29 cellular contexts compared by ENCODE assay signal in genomic region chr6:27076116-27076515, GRCh38.
"Had no signal": no experiment of that assay in that cellular context is flagged by ENCODE, and none has a peak within 500 bp of the region (broad histone marks: within the 10 kb centered on the region; RNA-seq: fewer than 3 reads in every experiment).

No MANE protein-coding gene starts in this region.

- H3K4me3 Mint-ChIP-seq: activated CD4-positive, alpha-beta T cell treated with anti-CD3 and anti-CD28 coated beads for 36 hours; activated naive CD8-positive, alpha-beta T cell treated with anti-CD3 and anti-CD28 coated beads, Interleukin-2, amount 10 ng/mL, durations not matched to agents 7 days and 5 days; activated T-cell treated with anti-CD3 and anti-CD28 coated beads, Interleukin-2, amount 50 U/mL, for 24 hours; effector memory CD8-positive, alpha-beta T cell; nephron; WTC11 had no signal

- H3K4me3 ChIP-seq: breast epithelium, colonic mucosa, dorsolateral prefrontal cortex, esophagus squamous epithelium, gastrocnemius medialis, pancreas, psoas muscle, right atrium auricular region, thyroid gland, upper lobe of right lung had no signal

- H3K36me3 ChIP-seq: breast epithelium, colonic mucosa, esophagus squamous epithelium, gastrocnemius medialis, neutrophil, pancreas, right atrium auricular region, thyroid gland, upper lobe of right lung had no signal

- H3K27me3 ChIP-seq: breast epithelium, colonic mucosa, right atrium auricular region, thyroid gland had no signal

- H3K27ac Mint-ChIP-seq: activated CD4-positive, alpha-beta T cell treated with anti-CD3 and anti-CD28 coated beads for 36 hours; activated naive CD8-positive, alpha-beta T cell treated with anti-CD3 and anti-CD28 coated beads, Interleukin-2, amount 10 ng/mL, durations not matched to agents 7 days and 5 days; activated T-cell treated with anti-CD3 and anti-CD28 coated beads, Interleukin-2, amount 50 U/mL, for 24 hours; activated T-helper 2 cell treated with anti-CD3 and anti-CD28 coated beads, Interferon-gamma antibody, Interleukin-2, Interleukin-4, amounts not matched to agents 10 μg/mL and 5 μg/mL and 100 μg/mL, durations not matched to agents 14 hours and 24 hours and 36 hours; effector memory CD8-positive, alpha-beta T cell; nephron; WTC11 had no signal

- H3K36me3 Mint-ChIP-seq: activated naive CD8-positive, alpha-beta T cell treated with anti-CD3 and anti-CD28 coated beads, Interleukin-2, amount 10 ng/mL, durations not matched to agents 7 days and 5 days; WTC11 had no signal

- H3K9me3 ChIP-seq: breast epithelium, colonic mucosa, esophagus squamous epithelium, gastrocnemius medialis, neutrophil, pancreas, psoas muscle, right atrium auricular region, thyroid gland, upper lobe of right lung had no signal

- H3K4me1 Mint-ChIP-seq: activated CD4-positive, alpha-beta T cell treated with anti-CD3 and anti-CD28 coated beads for 36 hours; nephron had no signal

- H3K9me3 Mint-ChIP-seq: activated naive CD8-positive, alpha-beta T cell treated with anti-CD3 and anti-CD28 coated beads, Interleukin-2, amount 10 ng/mL, durations not matched to agents 7 days and 5 days; activated T-cell treated with anti-CD3 and anti-CD28 coated beads, Interleukin-2, amount 50 U/mL, for 24 hours; activated T-helper 2 cell treated with anti-CD3 and anti-CD28 coated beads, Interferon-gamma antibody, Interleukin-2, Interleukin-4, amounts not matched to agents 10 μg/mL and 5 μg/mL and 100 μg/mL, durations not matched to agents 14 hours and 24 hours and 36 hours; effector memory CD8-positive, alpha-beta T cell; nephron; WTC11 had no signal

- H3K4me1 ChIP-seq: breast epithelium, colonic mucosa, gastrocnemius medialis, psoas muscle, right atrium auricular region, upper lobe of right lung had no signal

- H3K27ac ChIP-seq: breast epithelium, colonic mucosa, dorsolateral prefrontal cortex, esophagus squamous epithelium, gastrocnemius medialis, neutrophil, pancreas, psoas muscle, right atrium auricular region, thyroid gland, upper lobe of right lung had no signal

- DNase-seq: activated CD4-positive, alpha-beta T cell treated with anti-CD3 and anti-CD28 coated beads for 36 hours; activated CD4-positive, alpha-beta T cell treated with anti-CD3 and anti-CD28 coated beads, Interleukin-2, amount 50 U/mL, for 4 hours; activated CD8-positive, alpha-beta memory T cell treated with anti-CD3 and anti-CD28 coated beads for 24 hours; activated CD8-positive, alpha-beta memory T cell treated with anti-CD3 and anti-CD28 coated beads, Interleukin-2, amount 50 U/mL, for 4 hours; activated naive CD4-positive, alpha-beta T cell treated with Interleukin-2 at 50 U/mL for 16 hours; activated naive CD8-positive, alpha-beta T cell treated with anti-CD3 and anti-CD28 coated beads, Interleukin-2, amount 10 ng/mL, durations not matched to agents 7 days and 5 days; activated T-cell treated with anti-CD3 and anti-CD28 coated beads, Interleukin-2, amount 50 U/mL, for 24 hours; amniotic stem cell; colonic mucosa; dorsolateral prefrontal cortex; effector memory CD8-positive, alpha-beta T cell; esophagus squamous epithelium; gastrocnemius medialis; head of caudate nucleus; islet precursor cell; left cardiac atrium; pancreas; psoas muscle; stimulated activated CD4-positive, alpha-beta T cell treated with anti-CD3 and anti-CD28 coated beads, Interleukin-12 subunit alpha, Interleukin-12 subunit beta, amount 100 ng/mL, for 4 hours; stimulated activated CD4-positive, alpha-beta T cell treated with anti-CD3 and anti-CD28 coated beads, Interleukin-4, amount 100 ng/mL, for 4 hours; stimulated activated naive CD8-positive, alpha-beta T cell treated with anti-CD3 and anti-CD28 coated beads, Interleukin-15, Interleukin-2, amounts not matched to agents 100 U/mL and 50 U/mL, for 24 hours; thyroid gland; upper lobe of right lung had no signal
